ENCODE assay signal across 27 cellular contexts in genomic region chr16:26710475-26710874, GRCh38.
A peak's percentile ranks its signal among the peaks of the same experiment; 100 is the strongest.
DNase-seq lines count a peak whose midpoint lies in the region; ATAC-seq, FAIRE-seq and TF ChIP-seq lines count a peak whose summit lies in the region.
"Had no signal": no experiment of that assay in that cellular context is flagged by ENCODE, and none has a peak within 500 bp of the region (broad histone marks: within the 10 kb centered on the region; RNA-seq: fewer than 3 reads in every experiment).

No MANE protein-coding gene starts in this region.

- no peak for TF ChIP-seq RAD21 in HepG2 (CRISPR knock-in tag; IDR thresholded peaks at IDR 0.05)

- intact Hi-C loops in HepG2 (cut with micrococcal nuclease; ENCODE audit: unreplicated experiment): no loop called here
- intact Hi-C loops in right lobe of liver (cut with DNase I): no loop called here

- H3K9me3 ChIP-seq in HepG2 (ENCODE audit: low read length) (no peaks in the 10 kb centered on the region), right lobe of liver (no peaks in the 10 kb centered on the region), OCI-LY1 (ENCODE audit: low read length) (no peaks in the 10 kb centered on the region)
- H3K9me3 ChIP-seq: MG63, SK-N-SH had no signal

- no peaks in the 10 kb centered on the region for H3F3A ChIP-seq in OCI-LY1 (ENCODE audit: insufficient read depth, low read length)

- no peaks in the 10 kb centered on the region for H3K4me1 Mint-ChIP-seq in activated T-cell treated with anti-CD3 and anti-CD28 coated beads, Interleukin-2, amount 50 U/mL, for 24 hours (ENCODE audit: low read depth)

- H3K4me3 ChIP-seq in HepG2 (replicated peaks in 1 of 3; ENCODE audit: insufficient read depth in 1 of 3, low read depth in 2 of 3, low read length in 3 of 3): no peak overlapping the region
- H3K4me3 ChIP-seq in right lobe of liver: no peak overlapping the region
- H3K4me3 ChIP-seq in OCI-LY1 (ENCODE audit: low read depth, low read length, poor library complexity, severe bottlenecking): no peak overlapping the region
- no peak overlapping the region for H3K4me3 ChIP-seq in coronary artery
- H3K4me3 ChIP-seq: GM12878, K562, MG63 had no signal

- ATAC-seq in HepG2 (0 out of 3 replicates have a peak, but pooled peaks have one; percentile 35), right lobe of liver (no peak)
- ATAC-seq: GM12878, K562, Panc1 had no signal

- WGBS in HepG2 (ENCODE audit: low lambda C conversion rate): 0% methylated on average over 4 of the region's 4 CpGs
- 8% methylated on average over 3 of the region's 4 CpGs for WGBS in right lobe of liver (ENCODE audit: insufficient coverage, low coverage, low lambda C conversion rate, missing lambda C conversion rate)

- DNase-seq in HepG2 (ENCODE audit: low spot score) (no peak), right lobe of liver (no peak), islet precursor cell (peak; percentile 10), coronary artery (ENCODE audit: low spot score) (no peak), NCI-H82 (lab: John Stamatoyannopoulos, UW) (no peak), RCC 7860 (ENCODE audit: low spot score) (no peak)
- DNase-seq in activated T-cell treated with anti-CD3 and anti-CD28 coated beads, Interleukin-2, amount 50 U/mL, for 24 hours: no peak
- DNase-seq: 8988T; CD4-positive, alpha-beta T cell; COR-L47; DMS53; MG63; NCI-H1694; NCI-H2081; NCI-H2171; NCI-H226; NCI-H510A treated with DMSO at 0.1 percent for 48 hours; SIG-M5; SK-N-SH; SW 1271 had no signal

- POLR2A ChIA-PET in HepG2 (lab: Yijun Ruan, JAX): no interaction called here

- H3K4me2 ChIP-seq in HepG2 (ENCODE audit: low read depth, low read length) (no peak overlapping the region), OCI-LY1 (ENCODE audit: low read length) (no peak overlapping the region)
- H3K4me2 ChIP-seq: SK-N-SH had no signal

- TF ChIP-seq CTCF in HepG2 (CRISPR knock-in tag; IDR thresholded peaks at IDR 0.05) (no peak), right lobe of liver (IDR thresholded peaks at IDR 0.05) (no peak), OCI-LY1 (IDR thresholded peaks at IDR 0.05; ENCODE audit: low read length) (no peak; the same call in 1 of the 2 replicates), coronary artery (IDR thresholded peaks at IDR 0.05) (no peak)

- no peak overlapping the region for H3K4me3 Mint-ChIP-seq in activated T-cell treated with anti-CD3 and anti-CD28 coated beads, Interleukin-2, amount 50 U/mL, for 24 hours
- H3K4me3 Mint-ChIP-seq: CD4-positive, alpha-beta T cell; T-helper 1 cell treated with Interleukin-12 subunit alpha and Interleukin-12 subunit beta and Interleukin-4 antibody, amounts not matched to agents 30 μg/mL and 1 μg/mL, for 36 hours had no signal

- H3K27me3 ChIP-seq in HepG2 (ENCODE audit: control insufficient read depth in 1 of 2, insufficient read depth in 2 of 2, low read length in 2 of 2) (peaks cover 0 to 4% of the 10 kb centered on the region in 2 experiments; a peak in 3 of 5 replicates), right lobe of liver (no peaks in the 10 kb centered on the region), OCI-LY1 (ENCODE audit: insufficient read depth, low read length) (no peaks in the 10 kb centered on the region)
- H3K27me3 ChIP-seq: MG63 had no signal

- BruUV-seq in HepG2 (replicated peaks; lab: Mats Ljungman, UMichigan): no TSS peak

- no peaks in the 10 kb centered on the region for H3K9me2 ChIP-seq in OCI-LY1 (ENCODE audit: low read depth, low read length)
- H3K9me2 ChIP-seq: SK-N-SH had no signal

- H3K36me3 ChIP-seq in HepG2 (replicated peaks in 1 of 2; ENCODE audit: control insufficient read depth in 1 of 2, insufficient read depth in 2 of 2, low read length in 2 of 2): no peaks in the 10 kb centered on the region
- H3K36me3 ChIP-seq in right lobe of liver: no peaks in the 10 kb centered on the region
- H3K36me3 ChIP-seq in OCI-LY1 (ENCODE audit: insufficient read depth, low read length): no peaks in the 10 kb centered on the region
- H3K36me3 ChIP-seq: MG63 had no signal

- no peaks in the 10 kb centered on the region for H3K27me3 Mint-ChIP-seq in activated T-cell treated with anti-CD3 and anti-CD28 coated beads, Interleukin-2, amount 50 U/mL, for 24 hours
- H3K27me3 Mint-ChIP-seq: CD4-positive, alpha-beta T cell had no signal

- H3K27ac ChIP-seq in HepG2 (ENCODE audit: extremely low read length, insufficient read depth, low read length): no peak overlapping the region
- H3K27ac ChIP-seq in right lobe of liver: no peak overlapping the region
- H3K27ac ChIP-seq in OCI-LY1 (ENCODE audit: low read depth, low read length, poor library complexity, severe bottlenecking): peak overlapping the region; percentile 60
- no peak overlapping the region for H3K27ac ChIP-seq in coronary artery

- TF ChIP-seq EP300 in HepG2 (IDR thresholded peaks at IDR 0.05; ENCODE audit: low read depth in 2 of 2, low read length in 2 of 2) (no peak), HepG2 (CRISPR knock-in tag; IDR thresholded peaks at IDR 0.05; ENCODE audit: borderline replicate concordance) (no peak)

- TF ChIP-seq POLR2A in HepG2 (IDR thresholded peaks at IDR 0.05; ENCODE audit: insufficient read depth in 1 of 2, low read depth in 2 of 2, low read length in 2 of 2) (no peak), right lobe of liver (IDR thresholded peaks at IDR 0.05) (no peak)

- in situ Hi-C loops in HepG2 (cut with HindIII; ENCODE audit: extremely low pct_ligation_motif_present, low pct_unique_long_range_greater_than_20kb): no loop called here

- no peaks in the 10 kb centered on the region for H4K20me1 ChIP-seq in HepG2 (ENCODE audit: insufficient read depth, low read length)
- H4K20me1 ChIP-seq in OCI-LY1 (ENCODE audit: insufficient read depth, low read length): no peaks in the 10 kb centered on the region

- H3K79me2 ChIP-seq in HepG2 (ENCODE audit: insufficient read depth, low read length) (no peaks in the 10 kb centered on the region), OCI-LY1 (ENCODE audit: insufficient read depth, low read length) (no peaks in the 10 kb centered on the region)

- H3K27ac Mint-ChIP-seq in activated T-cell treated with anti-CD3 and anti-CD28 coated beads, Interleukin-2, amount 50 U/mL, for 24 hours: no peak overlapping the region
- H3K27ac Mint-ChIP-seq: CD4-positive, alpha-beta T cell; T-helper 1 cell treated with Interleukin-12 subunit alpha and Interleukin-12 subunit beta and Interleukin-4 antibody, amounts not matched to agents 30 μg/mL and 1 μg/mL, for 36 hours had no signal

- CTCF ChIA-PET in HepG2 (lab: Yijun Ruan, JAX; ENCODE audit: low intra/inter-chr PET ratio, low total read pairs): no interaction called here

- H3K9me3 Mint-ChIP-seq in activated T-cell treated with anti-CD3 and anti-CD28 coated beads, Interleukin-2, amount 50 U/mL, for 24 hours: no peaks in the 10 kb centered on the region
- H3K9me3 Mint-ChIP-seq: CD4-positive, alpha-beta T cell; T-helper 1 cell treated with Interleukin-12 subunit alpha and Interleukin-12 subunit beta and Interleukin-4 antibody, amounts not matched to agents 30 μg/mL and 1 μg/mL, for 36 hours had no signal

- H3K36me3 Mint-ChIP-seq in activated T-cell treated with anti-CD3 and anti-CD28 coated beads, Interleukin-2, amount 50 U/mL, for 24 hours (ENCODE audit: low read depth): no peaks in the 10 kb centered on the region

- H3K9ac ChIP-seq in HepG2 (ENCODE audit: insufficient read depth, low read depth, low read length) (no peak overlapping the region), OCI-LY1 (ENCODE audit: low read length) (no peak overlapping the region)
- H3K9ac ChIP-seq: SK-N-SH had no signal

- no peaks in the 10 kb centered on the region for H3K4me1 ChIP-seq in HepG2 (ENCODE audit: insufficient read depth, low read length)
- no peaks in the 10 kb centered on the region for H3K4me1 ChIP-seq in right lobe of liver
- H3K4me1 ChIP-seq in OCI-LY1 (ENCODE audit: insufficient read depth, low read length, severe bottlenecking): peaks cover 64% of the 10 kb centered on the region

- H2AFZ ChIP-seq in HepG2 (ENCODE audit: low read length) (no peak overlapping the region), OCI-LY1 (ENCODE audit: low read length) (no peak overlapping the region)

- FAIRE-seq in HepG2 (lab: Jason Lieb, UNC) (no peak), RCC 7860 (lab: Jason Lieb, UNC) (no peak)
- FAIRE-seq: G401.6, GM12878, H54, K562 had no signal

TF ChIP-seq in HepG2, 621 proteins besides CTCF, POLR2A, EP300 and RAD21:
- TF ChIP-seq TEAD3 (CRISPR knock-in tag; optimal IDR thresholded peaks at IDR 0.05; ENCODE audit: borderline replicate concordance): no peak
- TF ChIP-seq TRAFD1 (CRISPR knock-in tag; IDR thresholded peaks at IDR 0.05; ENCODE audit: borderline replicate concordance): no peak
- no peak for TF ChIP-seq MZF1 (CRISPR knock-in tag; IDR thresholded peaks at IDR 0.05; ENCODE audit: borderline replicate concordance)
- TF ChIP-seq ADNP (CRISPR knock-in tag; IDR thresholded peaks at IDR 0.05): no peak
- no peak for TF ChIP-seq ZNF816 (CRISPR knock-in tag; IDR thresholded peaks at IDR 0.05; ENCODE audit: borderline replicate concordance)
- no peak for TF ChIP-seq ZNF567 (CRISPR knock-in tag; IDR thresholded peaks at IDR 0.05; ENCODE audit: borderline replicate concordance)
